ENCODE assay signal across 8 cellular contexts in the genomic region with DNA sequence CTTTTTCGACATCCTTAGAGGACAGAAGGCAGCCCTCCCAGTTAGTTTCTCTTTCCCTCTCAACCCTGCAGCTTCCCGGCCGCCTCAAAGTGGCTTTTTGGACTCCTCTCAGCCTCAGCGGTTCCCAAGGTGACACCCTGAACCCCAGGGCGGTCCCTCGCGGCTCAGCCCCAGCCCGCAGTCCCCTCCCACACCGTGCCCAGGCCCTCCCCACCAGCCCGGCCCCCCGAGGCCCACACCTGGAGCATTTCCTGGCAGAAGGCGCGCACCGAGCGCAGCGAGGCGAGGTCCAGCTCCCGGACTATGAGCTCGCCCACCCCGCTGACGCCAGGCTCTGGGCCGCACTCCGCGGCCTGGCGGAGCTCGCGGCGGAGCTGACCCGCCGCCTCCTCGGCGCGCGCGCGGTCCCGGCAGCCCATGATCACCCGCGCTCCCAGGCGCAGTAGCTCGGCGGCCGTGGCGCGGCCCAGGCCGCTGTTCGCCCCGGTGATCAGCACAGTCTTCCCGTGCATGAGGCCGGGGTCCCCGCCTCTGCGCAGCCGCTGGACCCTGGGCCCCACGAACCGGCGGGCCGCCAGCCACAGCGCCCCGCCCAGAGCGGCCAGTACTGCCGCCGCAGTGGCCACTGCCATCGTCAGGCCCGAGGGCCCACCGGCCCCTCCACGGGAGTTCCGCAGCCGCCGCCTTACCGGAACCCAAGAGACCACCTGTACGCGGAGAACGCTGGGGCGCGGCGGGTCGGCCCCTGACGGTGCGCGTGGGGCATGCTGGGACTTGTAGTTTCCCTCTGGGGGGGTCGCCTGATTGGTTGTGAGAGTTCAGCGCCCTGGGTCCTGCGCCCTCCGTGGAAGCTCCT. TPM values are rescaled to one million over a fixed set of nuclear protein-coding genes. Genes with fewer than 3 reads are reported as not detected.
DNase-seq lines count a peak whose midpoint lies in the region; ATAC-seq, FAIRE-seq and TF ChIP-seq lines count a peak whose summit lies in the region.

A gene with protein sequence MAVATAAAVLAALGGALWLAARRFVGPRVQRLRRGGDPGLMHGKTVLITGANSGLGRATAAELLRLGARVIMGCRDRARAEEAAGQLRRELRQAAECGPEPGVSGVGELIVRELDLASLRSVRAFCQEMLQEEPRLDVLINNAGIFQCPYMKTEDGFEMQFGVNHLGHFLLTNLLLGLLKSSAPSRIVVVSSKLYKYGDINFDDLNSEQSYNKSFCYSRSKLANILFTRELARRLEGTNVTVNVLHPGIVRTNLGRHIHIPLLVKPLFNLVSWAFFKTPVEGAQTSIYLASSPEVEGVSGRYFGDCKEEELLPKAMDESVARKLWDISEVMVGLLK (minus strand): TSS at position 713 of the 856 bp plus-strand sequence. CDS start 81 bp downstream, at position 632.

- peak; percentile 83 for FAIRE-seq in keratinocyte (lab: Jason Lieb, UNC)

- peak within 1 kb of the TSS; percentile 98 for H3K4me2 ChIP-seq in keratinocyte (ENCODE audit: control insufficient read depth, extremely low read depth, insufficient read depth, low read depth, low read length)

- ATAC-seq in HG03432 (IDR thresholded peaks at IDR 0.05; ENCODE audit: unreplicated experiment): peak; percentile 96

- no peaks in the 10 kb centered on the region for H3K9me1 ChIP-seq in keratinocyte (ENCODE audit: control insufficient read depth, extremely low read depth, insufficient read depth, low read length)

- no peaks in the 10 kb centered on the region for H3K27me3 ChIP-seq in keratinocyte (ENCODE audit: control insufficient read depth, extremely low read depth, insufficient read depth, low read length)

- H3K27ac ChIP-seq in keratinocyte (ENCODE audit: control insufficient read depth, insufficient read depth, low read length): peak within 1 kb of the TSS; percentile 78

- peaks cover 21% of the 10 kb centered on the region for H3K79me2 ChIP-seq in keratinocyte (ENCODE audit: control insufficient read depth, insufficient read depth, low read length)

- peaks cover 2% of the 10 kb centered on the region in 2 experiments for H3K36me3 ChIP-seq in keratinocyte (ENCODE audit: control insufficient read depth in 2 of 2, extremely low read depth in 1 of 2, insufficient read depth in 2 of 2, low read length in 2 of 2)

- no peaks in the 10 kb centered on the region for H3K9me3 ChIP-seq in keratinocyte (ENCODE audit: control insufficient read depth, low read depth, low read length)

- H3K9ac ChIP-seq in keratinocyte (ENCODE audit: control insufficient read depth, extremely low read depth, insufficient read depth, low read length): peak within 1 kb of the TSS; percentile 85

- dilution Hi-C loops in keratinocyte (cut with MboI; ENCODE audit: extremely low pct_ligation_motif_present, low sequenced_read_pairs): no loop called here

- H3K4me1 ChIP-seq in keratinocyte (ENCODE audit: control insufficient read depth, extremely low read depth, insufficient read depth, low read length): peaks cover 20% of the 10 kb centered on the region

- peak; percentile 70 for TF ChIP-seq POLR2A in GM19099 (IDR thresholded peaks at IDR 0.05; ENCODE audit: extremely low read depth, insufficient read length, low read depth)

- H2AFZ ChIP-seq in keratinocyte (ENCODE audit: control insufficient read depth, low read length): peak within 1 kb of the TSS; percentile 87

- peak; percentile 94 for DNase-seq in AG20443 (ENCODE audit: low spot score)
- DNase-seq in NCI-H510A (lab: John Stamatoyannopoulos, UW): peak; percentile 96
- peak; percentile 86 for DNase-seq in activated CD4-positive, alpha-beta T cell treated with anti-CD3 and anti-CD28 coated beads for 1 hour
- DNase-seq in cerebellum (ENCODE audit: low spot score): peak; percentile 92
- no peak for DNase-seq in keratinocyte (ENCODE audit: low read depth, low spot score)
- DNase-seq in stimulated activated CD4-positive, alpha-beta T cell treated with anti-CD3 and anti-CD28 coated beads, Interleukin-15, amount 100 ng/mL, for 1 hour (ENCODE audit: low read depth in 1 of 2, low spot score in 1 of 2): peak; percentile 82 to 87

- no peaks in the 10 kb centered on the region for H4K20me1 ChIP-seq in keratinocyte (ENCODE audit: control insufficient read depth, extremely low read depth, insufficient read depth, low read length)

- TF ChIP-seq CTCF in keratinocyte (optimal IDR thresholded peaks at IDR 0.05 in 1 of 3, IDR thresholded peaks at IDR 0.05 in 1 of 3, conservative IDR thresholded peaks at IDR 0.05 in 1 of 3; ENCODE audit: extremely low read depth in 1 of 3, insufficient read depth in 2 of 3, low read length in 3 of 3): peak in 1 of 3 experiments; percentile 4

- peak within 1 kb of the TSS; percentile 66 to 85 (median 85) for H3K4me3 ChIP-seq in keratinocyte (ENCODE audit: control insufficient read depth in 2 of 3, extremely low read depth in 1 of 3, insufficient read depth in 2 of 3, low read depth in 1 of 3, low read length in 3 of 3)

RNA-seq across cellular contexts. Expression of the gene that starts here (rescaled TPM):
- 17.6 TPM for total RNA-seq in cerebellum
- polyA plus RNA-seq in keratinocyte: 22.6 to 29.6 TPM (median 24.7 TPM) in 3 replicates
- polyA plus RNA-seq in keratinocyte (2011; ENCODE audit: low read depth): 9.8 TPM
- 11.5 and 21.1 TPM in 2 replicates for polyA plus RNA-seq in keratinocyte (2011; cell fraction: cytosol; rRNA removed)
- polyA plus RNA-seq in keratinocyte (2011; cell fraction: nucleus; rRNA removed): 21.6 and 22.4 TPM in 2 replicates
- polyA plus RNA-seq in keratinocyte (2012; ENCODE audit: low replicate concordance): 14.5 and 18.2 TPM in 2 replicates
- 3.4 to 8.1 TPM (median 5.9 TPM) in 3 replicates for polyA minus RNA-seq in keratinocyte
- polyA minus RNA-seq in keratinocyte (2011; cell fraction: cytosol; rRNA and poly(A)+ RNA removed): 12.7 TPM
- 9.2 and 15.1 TPM in 2 replicates for polyA minus RNA-seq in keratinocyte (2011; cell fraction: nucleus; rRNA and poly(A)+ RNA removed)
